Comparison of ENCODE assay signal across 20 cellular contexts in the genomic region with DNA sequence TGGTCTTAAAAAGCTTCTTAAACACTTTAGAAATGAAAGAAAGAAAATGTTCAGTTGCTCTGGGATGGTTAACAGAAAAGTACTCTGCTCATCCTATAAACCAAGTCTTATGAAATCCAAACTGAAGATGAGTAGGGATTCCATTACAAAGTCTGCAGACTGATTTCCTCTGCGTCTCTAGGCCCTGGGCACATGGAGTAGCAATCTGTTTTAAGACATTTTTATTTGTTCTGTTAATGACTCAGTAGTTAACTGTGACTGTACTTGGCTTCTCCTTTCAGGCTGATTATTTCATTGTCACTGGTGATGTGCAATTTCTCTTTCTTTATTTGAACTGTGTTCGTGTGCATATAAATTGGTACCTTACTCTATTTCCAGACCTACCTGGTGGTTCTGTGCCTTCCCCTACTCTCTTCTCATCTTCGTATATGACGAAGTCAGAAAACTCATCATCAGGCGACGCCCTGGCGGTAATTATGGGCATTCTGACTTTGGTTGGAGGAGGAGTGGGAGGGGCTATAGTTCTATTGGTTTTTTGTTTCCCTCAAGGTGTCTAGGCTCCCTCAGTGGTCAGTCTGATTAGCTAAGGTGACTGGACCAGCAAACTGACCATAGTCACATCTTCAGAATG. TPM values are rescaled to one million over a fixed set of nuclear protein-coding genes. Genes with fewer than 3 reads are reported as not detected.
A peak's percentile ranks its signal among the peaks of the same experiment; 100 is the strongest.
DNase-seq lines count a peak whose midpoint lies in the region; ATAC-seq and TF ChIP-seq lines count a peak whose summit lies in the region.
"Had no signal": no experiment of that assay in that cellular context is flagged by ENCODE, and none has a peak within 500 bp of the region (broad histone marks: within the 10 kb centered on the region; RNA-seq: fewer than 3 reads in every experiment).

No MANE protein-coding gene starts in this region.

- peaks cover 0 to 2% (median 0%) of the 10 kb centered on the region in 4 donors for H3K4me1 ChIP-seq in upper lobe of left lung

- H3K36me3 Mint-ChIP-seq in natural killer cell, result peaks cover 27% of the 10 kb centered on the region
- peaks cover 41% of the 10 kb centered on the region for H3K36me3 Mint-ChIP-seq in natural killer cell treated with Interleukin-12 subunit alpha and Interleukin-12 subunit beta and Interleukin-15 and Interleukin-18, amount 100 ng/mL, for 72 hours
- H3K36me3 Mint-ChIP-seq in chondrocyte (ENCODE audit: low read depth), result peaks cover 75% of the 10 kb centered on the region

- H3K4me3 Mint-ChIP-seq in natural killer cell, result no peak overlapping the region
- no peak overlapping the region for H3K4me3 Mint-ChIP-seq in natural killer cell treated with Interleukin-12 subunit alpha and Interleukin-12 subunit beta and Interleukin-15 and Interleukin-18, amount 100 ng/mL, for 72 hours
- H3K4me3 Mint-ChIP-seq in chondrocyte (ENCODE audit: unreplicated experiment), result no peak overlapping the region
- H3K4me3 Mint-ChIP-seq: activated CD8-positive, alpha-beta memory T cell treated with anti-CD3 and anti-CD28 coated beads, Interleukin-2, amount 10 ng/mL, durations not matched to agents 7 days and 5 days; brain; IgD-negative memory B cell; T-cell had no signal

- H3K9me3 Mint-ChIP-seq in natural killer cell, result no peaks in the 10 kb centered on the region
- no peaks in the 10 kb centered on the region for H3K9me3 Mint-ChIP-seq in natural killer cell treated with Interleukin-12 subunit alpha and Interleukin-12 subunit beta and Interleukin-15 and Interleukin-18, amount 100 ng/mL, for 72 hours
- H3K9me3 Mint-ChIP-seq in chondrocyte (ENCODE audit: low read depth), result no peaks in the 10 kb centered on the region
- H3K9me3 Mint-ChIP-seq: brain, IgD-negative memory B cell, T-cell had no signal

- DNase-seq in natural killer cell (no peak), SK-N-MC (ENCODE audit: low read depth, low spot score) (no peak), epithelial cell of prostate (ENCODE audit: low read depth, low spot score) (no peak), chondrocyte (ENCODE audit: low spot score) (no peak), SK-N-DZ (ENCODE audit: low spot score) (no peak), upper lobe of left lung (no peak)
- no peak for DNase-seq in natural killer cell treated with Interleukin-12 subunit alpha and Interleukin-12 subunit beta and Interleukin-15 and Interleukin-18, amount 100 ng/mL, for 72 hours (ENCODE audit: low spot score)
- DNase-seq: activated CD8-positive, alpha-beta memory T cell treated with anti-CD3 and anti-CD28 coated beads, Interleukin-2, amount 10 ng/mL, durations not matched to agents 7 days and 5 days; AML-193; erythroblast; left ventricle myocardium superior; NCI-H187 treated with DMSO at 0.1 percent for 48 hours; NCI-H446 treated with DMSO at 0.1 percent for 48 hours; NK-92 treated with Interleukin-12 subunit alpha and Interleukin-12 subunit beta, amount 100 ng/mL, for 24 hours; ovary; T-cell had no signal

- H3K36me3 ChIP-seq in SK-N-MC (ENCODE audit: insufficient read depth, low read length) (peaks cover 97% of the 10 kb centered on the region), upper lobe of left lung (peaks cover 76 to 98% (median 93%) of the 10 kb centered on the region in 4 donors)
- H3K36me3 ChIP-seq: ovary had no signal

- H3K27me3 Mint-ChIP-seq in natural killer cell (ENCODE audit: low read depth in 2 of 2) (no peaks in the 10 kb centered on the region), chondrocyte (ENCODE audit: low read depth) (no peaks in the 10 kb centered on the region)
- no peaks in the 10 kb centered on the region for H3K27me3 Mint-ChIP-seq in natural killer cell treated with Interleukin-12 subunit alpha and Interleukin-12 subunit beta and Interleukin-15 and Interleukin-18, amount 100 ng/mL, for 72 hours
- H3K27me3 Mint-ChIP-seq: activated CD8-positive, alpha-beta memory T cell treated with anti-CD3 and anti-CD28 coated beads, Interleukin-2, amount 10 ng/mL, durations not matched to agents 7 days and 5 days; IgD-negative memory B cell; T-cell had no signal

- H3K4me3 ChIP-seq in SK-N-MC (no peak overlapping the region), upper lobe of left lung (no peak overlapping the region)
- H3K4me3 ChIP-seq: ovary had no signal

- H3K27ac Mint-ChIP-seq in natural killer cell (peak overlapping the region; percentile 25 to 70), chondrocyte (ENCODE audit: unreplicated experiment) (no peak overlapping the region)
- H3K27ac Mint-ChIP-seq in natural killer cell treated with Interleukin-12 subunit alpha and Interleukin-12 subunit beta and Interleukin-15 and Interleukin-18, amount 100 ng/mL, for 72 hours, result peak overlapping the region in 1 of 2 donors; percentile 44
- H3K27ac Mint-ChIP-seq: activated CD8-positive, alpha-beta memory T cell treated with anti-CD3 and anti-CD28 coated beads, Interleukin-2, amount 10 ng/mL, durations not matched to agents 7 days and 5 days; IgD-negative memory B cell had no signal

- H3K9ac ChIP-seq in SK-N-MC (ENCODE audit: insufficient read length), result no peak overlapping the region

- no peaks in the 10 kb centered on the region for H3K27me3 ChIP-seq in upper lobe of left lung
- H3K27me3 ChIP-seq: ovary had no signal

- intact Hi-C loops in natural killer cell (cut with micrococcal nuclease), result no loop called here

- peaks cover 9 to 20% of the 10 kb centered on the region in 2 donors for H3K4me1 Mint-ChIP-seq in natural killer cell
- H3K4me1 Mint-ChIP-seq in natural killer cell treated with Interleukin-12 subunit alpha and Interleukin-12 subunit beta and Interleukin-15 and Interleukin-18, amount 100 ng/mL, for 72 hours (ENCODE audit: low read depth in 2 of 2), result peaks cover 13 to 14% of the 10 kb centered on the region in 2 donors
- no peaks in the 10 kb centered on the region for H3K4me1 Mint-ChIP-seq in chondrocyte (ENCODE audit: low read depth)
- H3K4me1 Mint-ChIP-seq: brain, IgD-negative memory B cell had no signal

- ATAC-seq in natural killer cell, result no peak
- no peak for ATAC-seq in natural killer cell treated with Interleukin-12 subunit alpha and Interleukin-12 subunit beta and Interleukin-15 and Interleukin-18, amount 100 ng/mL, for 72 hours
- ATAC-seq in upper lobe of left lung (ENCODE audit: low FRiP score in 2 of 2), result no peak
- ATAC-seq: activated CD8-positive, alpha-beta memory T cell treated with anti-CD3 and anti-CD28 coated beads, Interleukin-2, amount 10 ng/mL, durations not matched to agents 7 days and 5 days; HCT116; left ventricle myocardium superior; T-cell had no signal

- WGBS in upper lobe of left lung, 2 donors, result 91 to 96% methylated on average over 7 of the region's 7 CpGs

- TF ChIP-seq POLR2A in upper lobe of left lung (IDR thresholded peaks at IDR 0.05), result no peak

- no peak for TF ChIP-seq EP300 in upper lobe of left lung (IDR thresholded peaks at IDR 0.05)

- H3K9me3 ChIP-seq in SK-N-MC (ENCODE audit: low read depth, low read length), result no peaks in the 10 kb centered on the region
- no peaks in the 10 kb centered on the region for H3K9me3 ChIP-seq in upper lobe of left lung
- H3K9me3 ChIP-seq: ovary had no signal

- H3K27ac ChIP-seq in SK-N-MC (peak overlapping the region; percentile 16), epithelial cell of prostate (peak overlapping the region; percentile 8), temporal lobe (ENCODE audit: low read depth, low read length) (peak overlapping the region; percentile 13), upper lobe of left lung (no peak overlapping the region)
- H3K27ac ChIP-seq: ovary had no signal

- TF ChIP-seq CTCF in natural killer cell (IDR thresholded peaks at IDR 0.05) (no peak), chondrocyte (IDR thresholded peaks at IDR 0.05) (no peak), upper lobe of left lung (IDR thresholded peaks at IDR 0.05) (no peak)

RNA-seq across cellular contexts. Expression of gene ATP1A1, which starts 30.6 kb away (rescaled TPM):
- total RNA-seq in natural killer cell (100 to 1,000 TPM; 134 to 144 (median 140) TPM), temporal lobe (98.8 TPM), chondrocyte (171 to 196 TPM (median 188 TPM) in 3 replicates), upper lobe of left lung (100 to 1,000 TPM; 383 to 829 (median 696) TPM)
- total RNA-seq in natural killer cell treated with Interleukin-12 subunit alpha and Interleukin-12 subunit beta and Interleukin-15 and Interleukin-18, amount 100 ng/mL, for 72 hours, result 100 to 1,000 TPM; 208 to 285 TPM
- 60.5 and 73.8 TPM in 2 replicates for polyA plus RNA-seq in SK-N-DZ (2014; cell fraction: cytosol; rRNA removed)
- polyA plus RNA-seq in SK-N-DZ (2014; cell fraction: nucleus; rRNA removed), result 64.6 and 149 TPM in 2 replicates

Comparison
In these comparisons a context has a peak if more than half of its experiments do, and no peak if none do; other contexts are left out.
1. H3K27ac ChIP-seq: peak in SK-N-MC (single experiment), epithelial cell of prostate (single experiment) and temporal lobe (single experiment); none in upper lobe of left lung (0 of 4).